Comparison of ENCODE assay signal across 9 cellular contexts in the genomic region with DNA sequence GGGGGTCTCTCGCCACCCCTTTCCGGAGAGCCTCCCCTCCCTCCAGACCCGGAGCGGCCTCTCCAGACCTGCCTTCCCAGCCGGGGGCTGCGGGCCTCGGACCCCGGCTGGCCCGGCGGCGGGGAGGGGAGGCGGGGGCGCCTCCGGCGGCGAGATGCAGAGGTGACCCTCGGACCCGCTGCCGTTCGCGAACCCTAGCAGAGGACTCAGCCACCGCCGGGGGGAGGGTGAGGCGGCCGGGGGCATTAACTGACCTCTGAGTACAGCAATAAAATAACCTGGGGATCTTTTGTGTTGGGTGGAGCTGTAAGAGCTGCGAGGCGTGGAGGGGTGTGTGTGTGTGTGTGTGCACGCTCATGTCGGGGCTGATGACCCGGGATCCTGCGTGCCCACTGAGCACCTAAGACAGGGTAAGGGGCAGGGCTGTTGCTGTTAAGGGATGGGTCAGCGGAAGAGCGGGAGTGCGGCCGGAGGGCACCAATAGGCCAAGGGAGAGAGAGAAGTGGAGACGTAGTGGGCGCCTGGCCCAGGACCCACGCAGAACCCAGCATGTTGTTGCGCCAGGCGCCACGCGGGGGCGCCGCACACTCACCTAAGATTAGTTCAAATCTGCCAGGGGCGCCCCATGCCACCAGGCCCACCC. TPM values are rescaled to one million over a fixed set of nuclear protein-coding genes. Genes with fewer than 3 reads are reported as not detected.
DNase-seq lines count a peak whose midpoint lies in the region; ATAC-seq, FAIRE-seq and TF ChIP-seq lines count a peak whose summit lies in the region.
"Had no signal": no experiment of that assay in that cellular context is flagged by ENCODE, and none has a peak within 500 bp of the region (broad histone marks: within the 10 kb centered on the region; RNA-seq: fewer than 3 reads in every experiment).

No MANE protein-coding gene starts in this region.

- no peaks in the 10 kb centered on the region for H3K9me3 ChIP-seq in mesodermal cell (ENCODE audit: control insufficient read depth, low read length)

- peak overlapping the region; percentile 40 for H3K4me3 Mint-ChIP-seq in activated CD8-positive, alpha-beta T cell treated with anti-CD3 and anti-CD28 coated beads, Interleukin-2, amount 10 ng/mL, durations not matched to agents 7 days and 5 days

- peaks cover 47% of the 10 kb centered on the region for H3K27me3 Mint-ChIP-seq in activated CD8-positive, alpha-beta T cell treated with anti-CD3 and anti-CD28 coated beads, Interleukin-2, amount 10 ng/mL, durations not matched to agents 7 days and 5 days (ENCODE audit: low read depth)

- no peaks in the 10 kb centered on the region for H3K9me3 Mint-ChIP-seq in activated CD8-positive, alpha-beta T cell treated with anti-CD3 and anti-CD28 coated beads, Interleukin-2, amount 10 ng/mL, durations not matched to agents 7 days and 5 days (ENCODE audit: insufficient read depth)

- FAIRE-seq in H54 (lab: Jason Lieb, UNC) = no peak
- FAIRE-seq: endometrium had no signal

- WGBS in mesodermal cell (ENCODE audit: insufficient coverage in 2 of 2), 2 experiments = 1 to 2% methylated on average over 24 to 30 of the region's 45 CpGs

- H3K36me3 ChIP-seq in mesodermal cell (ENCODE audit: control insufficient read depth, insufficient read depth, low read length) = no peaks in the 10 kb centered on the region

- peak overlapping the region; percentile 24 for H3K4me3 ChIP-seq in mesodermal cell (ENCODE audit: extremely low read depth, insufficient read depth, low read length, poor library complexity, severe bottlenecking)

- H3K27ac Mint-ChIP-seq in activated CD8-positive, alpha-beta T cell treated with anti-CD3 and anti-CD28 coated beads, Interleukin-2, amount 10 ng/mL, durations not matched to agents 7 days and 5 days = no peak overlapping the region

- peak; percentile 74 for DNase-seq in G401 (ENCODE audit: low spot score)
- peak; percentile 39 for DNase-seq in NCI-H1105 (lab: John Stamatoyannopoulos, UW)
- peak; percentile 70 for DNase-seq in activated CD8-positive, alpha-beta T cell treated with anti-CD3 and anti-CD28 coated beads, Interleukin-2, amount 10 ng/mL, durations not matched to agents 7 days and 5 days
- peak; percentile 67 for DNase-seq in effector CD8-positive, alpha-beta T cell (lab: John Stamatoyannopoulos, UW)
- peak; percentile 41 for DNase-seq in stimulated activated CD8-positive, alpha-beta memory T cell treated with anti-CD3 and anti-CD28 coated beads, Interleukin-7, amount 100 ng/mL, for 24 hours (ENCODE audit: low read depth)
- no peak for DNase-seq in H54 (ENCODE audit: insufficient read length, low spot score)

- peak; percentile 57 for ATAC-seq in activated CD8-positive, alpha-beta T cell treated with anti-CD3 and anti-CD28 coated beads, Interleukin-2, amount 10 ng/mL, durations not matched to agents 7 days and 5 days
- no peak for ATAC-seq in HG03521 (IDR thresholded peaks at IDR 0.05; ENCODE audit: unreplicated experiment)

- no peak overlapping the region for H3K27ac ChIP-seq in mesodermal cell (ENCODE audit: low read depth, low read length, severe bottlenecking)

- H3K4me1 ChIP-seq in mesodermal cell (ENCODE audit: control insufficient read depth, insufficient read depth, low read length, poor library complexity, severe bottlenecking) = peaks cover 4% of the 10 kb centered on the region

- POLR2A ChIA-PET in activated CD8-positive, alpha-beta T cell treated with anti-CD3 and anti-CD28 coated beads, Interleukin-2, amount 10 ng/mL, durations not matched to agents 7 days and 5 days (lab: Charles Lee) = no interaction called here

- no peaks in the 10 kb centered on the region for H3K36me3 Mint-ChIP-seq in activated CD8-positive, alpha-beta T cell treated with anti-CD3 and anti-CD28 coated beads, Interleukin-2, amount 10 ng/mL, durations not matched to agents 7 days and 5 days (ENCODE audit: low read depth)

- TF ChIP-seq POLR2A in H54 (IDR thresholded peaks at IDR 0.05; ENCODE audit: low read depth, low read length) = no peak

- peaks cover 12% of the 10 kb centered on the region for H3K4me1 Mint-ChIP-seq in activated CD8-positive, alpha-beta T cell treated with anti-CD3 and anti-CD28 coated beads, Interleukin-2, amount 10 ng/mL, durations not matched to agents 7 days and 5 days (ENCODE audit: low read depth)

- in situ Hi-C loops in G401 (cut with HindIII; ENCODE audit: low sequenced_read_pairs) = no loop called here

- CTCF ChIA-PET in activated CD8-positive, alpha-beta T cell treated with anti-CD3 and anti-CD28 coated beads, Interleukin-2, amount 10 ng/mL, durations not matched to agents 7 days and 5 days (lab: Charles Lee) = interaction anchor here (0.7 to 6.6 kb wide), 18 partner anchors 9 to 179 kb away, joined by 3 to 240 read pairs (median 18); a partner anchor contains a TSS

RNA-seq across cellular contexts. Expression of a gene that starts 6.3 kb away (rescaled TPM):
- total RNA-seq in G401 (2014; rRNA removed; shearing (Covaris generic)) = 0.25 and 0.44 TPM in 2 replicates
- not detected for total RNA-seq in activated CD8-positive, alpha-beta T cell treated with anti-CD3 and anti-CD28 coated beads, Interleukin-2, amount 10 ng/mL, durations not matched to agents 7 days and 5 days
- 0.52 TPM for polyA plus RNA-seq in mesodermal cell (2013, experiment 1 of 2)
- not detected for polyA plus RNA-seq in mesodermal cell (2013, experiment 2 of 2)

RNA-seq across cellular contexts. Expression of a gene that starts 16.4 kb away (rescaled TPM):
- total RNA-seq in G401 (2014; rRNA removed; shearing (Covaris generic)) = 23.9 and 30.9 TPM in 2 replicates
- not detected for total RNA-seq in activated CD8-positive, alpha-beta T cell treated with anti-CD3 and anti-CD28 coated beads, Interleukin-2, amount 10 ng/mL, durations not matched to agents 7 days and 5 days
- polyA plus RNA-seq in mesodermal cell (2013, experiment 1 of 2) = 0.77 TPM
- 0.71 TPM for polyA plus RNA-seq in mesodermal cell (2013, experiment 2 of 2)

RNA-seq across cellular contexts. Expression of a gene that starts 24.3 kb away (rescaled TPM):
- total RNA-seq in G401 (2014; rRNA removed; shearing (Covaris generic)) = 13.7 and 25.4 TPM in 2 replicates
- 10 to 100 TPM; 43.9 to 44.7 TPM for total RNA-seq in activated CD8-positive, alpha-beta T cell treated with anti-CD3 and anti-CD28 coated beads, Interleukin-2, amount 10 ng/mL, durations not matched to agents 7 days and 5 days
- 11.3 TPM for polyA plus RNA-seq in mesodermal cell (2013, experiment 1 of 2)
- 11.3 TPM for polyA plus RNA-seq in mesodermal cell (2013, experiment 2 of 2)

RNA-seq across cellular contexts. Expression of a gene that starts 34.0 kb away (rescaled TPM):
- total RNA-seq in G401 (2014; rRNA removed; shearing (Covaris generic)) = 103 and 112 TPM in 2 replicates
- 10 to 100 TPM; 54.3 to 60.3 TPM for total RNA-seq in activated CD8-positive, alpha-beta T cell treated with anti-CD3 and anti-CD28 coated beads, Interleukin-2, amount 10 ng/mL, durations not matched to agents 7 days and 5 days
- polyA plus RNA-seq in mesodermal cell (2013, experiment 1 of 2) = 70.4 TPM
- polyA plus RNA-seq in mesodermal cell (2013, experiment 2 of 2) = 60.0 TPM

RNA-seq across cellular contexts. Expression of a gene that starts 46.0 kb away (rescaled TPM):
- total RNA-seq in G401 (2014; rRNA removed; shearing (Covaris generic)) = not detected in 2 replicates
- total RNA-seq in activated CD8-positive, alpha-beta T cell treated with anti-CD3 and anti-CD28 coated beads, Interleukin-2, amount 10 ng/mL, durations not matched to agents 7 days and 5 days = 10 to 100 TPM; 18.6 to 19.7 TPM
- not detected for polyA plus RNA-seq in mesodermal cell (2013, experiment 1 of 2)
- not detected for polyA plus RNA-seq in mesodermal cell (2013, experiment 2 of 2)

Comparison
In these comparisons a context has a peak if more than half of its experiments do, and no peak if none do; other contexts are left out.
1. RNA of a gene that starts 16.4 kb away (total RNA-seq): 23.9 to 30.9 TPM in G401; not detected in activated CD8-positive, alpha-beta T cell treated with anti-CD3 and anti-CD28 coated beads, Interleukin-2, amount 10 ng/mL, durations not matched to agents 7 days and 5 days; every median in the first group is over 10 times any median in the second.